31 cellular contexts compared by ENCODE assay signal in genomic region chr1:1521331-1521730, GRCh38.
"Had no signal": no experiment of that assay in that cellular context is flagged by ENCODE, and none has a peak within 500 bp of the region (broad histone marks: within the 10 kb centered on the region; RNA-seq: fewer than 3 reads in every experiment).

No MANE protein-coding gene starts in this region.

- DNase-seq: activated B cell treated with CpG ODN at 0.5 μM for 24 hours; activated CD4-positive, alpha-beta T cell treated with anti-CD3 and anti-CD28 coated beads for 48 hours; activated CD4-positive, alpha-beta T cell treated with anti-CD3 and anti-CD28 coated beads, Interleukin-2, amount 50 U/mL, for 1 hour; activated CD4-positive, alpha-beta T cell treated with anti-CD3 and anti-CD28 coated beads, Interleukin-2, amount 50 U/mL, for 48 hours; activated CD8-positive, alpha-beta memory T cell treated with anti-CD3 and anti-CD28 coated beads for 24 hours; activated CD8-positive, alpha-beta T cell treated with anti-CD3 and anti-CD28 coated beads for 36 hours; activated effector memory CD4-positive, alpha-beta T cell treated with Interleukin-2 at 50 U/mL for 16 hours; activated gamma-delta T cell treated with Interleukin-2 at 50 U/mL for 16 hours; activated naive CD4-positive, alpha-beta T cell treated with anti-CD3 and anti-CD28 coated beads, Interleukin-2, amount 50 U/mL, for 16 hours; activated naive CD4-positive, alpha-beta T cell treated with Interleukin-2 at 50 U/mL for 16 hours; activated T-cell treated with anti-CD3 and anti-CD28 coated beads, Interleukin-2, amount 50 U/mL, for 4 hours; amniotic stem cell; anterior cingulate cortex; brain microvascular endothelial cell; cortex of kidney; dermis blood vessel endothelial cell; effector CD4-positive, alpha-beta T cell; effector memory CD8-positive, alpha-beta T cell; erythroblast; foreskin keratinocyte; gastrocnemius medialis; glutamatergic neuron; T-helper 1 cell; T-helper 17 cell; T1000; WERI-Rb-1 had no signal

- H3K4me1 ChIP-seq: esophagus muscularis mucosa, foreskin keratinocyte, gastrocnemius medialis had no signal

- H3K4me3 ChIP-seq: esophagus muscularis mucosa, gastrocnemius medialis had no signal

- H3K27ac ChIP-seq: brain microvascular endothelial cell, esophagus muscularis mucosa, foreskin keratinocyte, gastrocnemius medialis, WERI-Rb-1 had no signal

- H3K27me3 ChIP-seq: brain microvascular endothelial cell, esophagus muscularis mucosa, foreskin keratinocyte, gastrocnemius medialis had no signal

- FAIRE-seq: astrocyte, bronchial epithelial cell had no signal

- H3K9me3 ChIP-seq: esophagus muscularis mucosa, gastrocnemius medialis had no signal

- ATAC-seq: activated CD4-positive, CD25-positive, alpha-beta regulatory T cell treated with anti-CD3 and anti-CD28 coated beads, Interleukin-2, amount 50 U/mL, for 24 hours; activated CD8-positive, alpha-beta T cell treated with anti-CD3 and anti-CD28 coated beads for 36 hours; activated T-cell treated with anti-CD3 and anti-CD28 coated beads, Interleukin-2, amount 50 U/mL, for 4 hours; activated T-helper 17 cell treated with anti-CD3 and anti-CD28 coated beads, Interleukin-2, amount 50 U/mL, for 72 hours; effector memory CD8-positive, alpha-beta T cell; foreskin keratinocyte; gastrocnemius medialis; T-helper 17 cell had no signal
